Comparison of ENCODE assay signal across 8 cellular contexts in genomic region chr4:151031831-151032605, GRCh38. TPM values are rescaled to one million over a fixed set of nuclear protein-coding genes. Genes with fewer than 3 reads are reported as not detected.
DNase-seq lines count a peak whose midpoint lies in the region; ATAC-seq, FAIRE-seq and TF ChIP-seq lines count a peak whose summit lies in the region.

No MANE protein-coding gene starts in this region.

- no peaks in the 10 kb centered on the region for H3K79me2 ChIP-seq in H1 (ENCODE audit: control insufficient read depth in 1 of 2, insufficient read depth in 2 of 2, low read length in 2 of 2)

- no peak overlapping the region for H2BK15ac ChIP-seq in H1 (ENCODE audit: low read length)

- POLR2A ChIA-PET in H1 (lab: Charles Lee; ENCODE audit: partially characterized antibody), result interaction anchor here (1.4 to 1.8 kb wide), 2 partner anchors 13 to 17 kb away, joined by 5 to 6 read pairs; partner anchors contain the start of gene LRBA

- H3K23me2 ChIP-seq in H1 (ENCODE audit: low read depth, low read length), result no peaks in the 10 kb centered on the region

- 0 out of 2 replicates have a peak overlapping the region, but pooled peaks have one; percentile 1 for H2AFZ ChIP-seq in H1 (ENCODE audit: low read length)

- no peak for TF ChIP-seq POLR2A in H1 (IDR thresholded peaks at IDR 0.05; ENCODE audit: control extremely low read depth in 1 of 2, low read depth in 2 of 2, low read length in 2 of 2)

- no peak overlapping the region for H2AK5ac ChIP-seq in H1 (ENCODE audit: low read depth, low read length)

- no peaks in the 10 kb centered on the region for H3K9me3 ChIP-seq in H1 (ENCODE audit: insufficient read depth in 2 of 2, low read depth in 1 of 2, low read length in 1 of 2)

- H2BK20ac ChIP-seq in H1 (ENCODE audit: low read length), result no peak overlapping the region

- no peak for FAIRE-seq in H1 (lab: Jason Lieb, UNC)

- H3K9ac ChIP-seq in H1 (replicated peaks in 1 of 4; ENCODE audit: extremely low read depth in 1 of 4, low read depth in 3 of 4, low read length in 3 of 4), result no peak overlapping the region

- ATAC-seq in GM21529 (IDR thresholded peaks at IDR 0.05; ENCODE audit: unreplicated experiment) (peak; percentile 66), HG03045 (IDR thresholded peaks at IDR 0.05; ENCODE audit: unreplicated experiment) (no peak)

- H3K14ac ChIP-seq in H1 (ENCODE audit: insufficient read length), result no peak overlapping the region

- TF ChIP-seq RAD21 in H1 (IDR thresholded peaks at IDR 0.05 in 1 of 2, conservative IDR thresholded peaks at IDR 0.05 in 1 of 2; ENCODE audit: low read depth in 2 of 2, low read length in 2 of 2), result no peak

- H3K36me3 ChIP-seq in H1 (ENCODE audit: control insufficient read depth in 2 of 4, insufficient read depth in 4 of 4, low read length in 3 of 4), result no peaks in the 10 kb centered on the region

- H3K23ac ChIP-seq in H1 (ENCODE audit: insufficient read length), result no peak overlapping the region

- H3K27me3 ChIP-seq in H1 (replicated peaks in 1 of 4; ENCODE audit: control insufficient read depth in 3 of 4, extremely low read depth in 1 of 4, insufficient read depth in 3 of 4, low read length in 3 of 4), result no peaks in the 10 kb centered on the region

- H3K4me3 ChIP-seq in H1 (ENCODE audit: extremely low read depth in 1 of 4, insufficient read depth in 2 of 4, low read depth in 3 of 4, low read length in 4 of 4), result no peak overlapping the region

- peaks cover 0 to 3% (median 1%) of the 10 kb centered on the region in 4 experiments; a peak in 2 of 7 replicates for H3K4me1 ChIP-seq in H1 (replicated peaks in 1 of 4; ENCODE audit: control insufficient read depth in 3 of 4, insufficient read depth in 4 of 4, low read length in 3 of 4)

- WGBS in H1 (ENCODE audit: extremely low coverage in 1 of 2, insufficient coverage in 1 of 2, insufficient read length in 1 of 2, insufficient replicate concordance in 2 of 2, low coverage in 1 of 2, low lambda C conversion rate in 2 of 2, missing lambda C conversion rate in 1 of 2), 2 experiments, result 93% methylated on average over 11 of the region's 12 CpGs; no CpG with 5 or more reads in 1 of the 2 experiments

- no peak for TF ChIP-seq EP300 in H1 (IDR thresholded peaks at IDR 0.05; ENCODE audit: borderline replicate concordance in 1 of 2, low read depth in 2 of 2, low read length in 2 of 2)

- H3K18ac ChIP-seq in H1 (ENCODE audit: extremely low read depth, low read length), result no peak overlapping the region

- no peak overlapping the region; the same call in 1 of the 2 replicates for H3K27ac ChIP-seq in H1 (ENCODE audit: low read depth, low read length)

- H2BK12ac ChIP-seq in H1 (ENCODE audit: low read depth, low read length), result no peak overlapping the region

- no peak overlapping the region for H4K91ac ChIP-seq in H1 (replicated peaks; ENCODE audit: insufficient read length, low read length)

- DNase-seq in Daoy (ENCODE audit: low read depth) (peak; percentile 59), OCI-M1 (lab: John Stamatoyannopoulos, UW) (peak; percentile 68), H1 (ENCODE audit: low read depth in 1 of 2, low spot score in 2 of 2) (no peak), foreskin melanocyte (no peak), SK-N-DZ (ENCODE audit: low spot score) (no peak), middle frontal gyrus (ENCODE audit: extremely low spot score, low spot score) (no peak)

- no peak overlapping the region for H4K5ac ChIP-seq in H1 (ENCODE audit: insufficient read length, low read depth, low read length)

- H4K8ac ChIP-seq in H1 (ENCODE audit: extremely low read depth, insufficient read depth, low read length), result no peak overlapping the region

- no peaks in the 10 kb centered on the region; the same call in 1 of the 2 replicates for H3K79me1 ChIP-seq in H1 (ENCODE audit: low read depth, low read length)

- no peaks in the 10 kb centered on the region for H4K20me1 ChIP-seq in H1 (replicated peaks in 1 of 2; ENCODE audit: control insufficient read depth in 1 of 2, insufficient read depth in 2 of 2, low read length in 2 of 2)

- no peak for TF ChIP-seq CTCF in H1 (IDR thresholded peaks at IDR 0.05; ENCODE audit: control extremely low read depth in 1 of 3, insufficient read depth in 1 of 3, low read depth in 1 of 3, low read length in 3 of 3)

- H3K56ac ChIP-seq in H1 (replicated peaks; ENCODE audit: insufficient read length, low read depth, low read length), result no peak overlapping the region

- CTCF ChIA-PET in H1 (lab: Charles Lee; ENCODE audit: partially characterized antibody), result no interaction called here

- no peak overlapping the region for H2BK120ac ChIP-seq in H1 (replicated peaks; ENCODE audit: low read depth, low read length)

- no peak overlapping the region; a peak in 1 of 4 replicates for H3K4me2 ChIP-seq in H1 (ENCODE audit: insufficient read depth in 1 of 2, low read depth in 2 of 2, low read length in 2 of 2)

- H3K4ac ChIP-seq in H1 (replicated peaks; ENCODE audit: insufficient read length, low read depth, low read length), result no peak overlapping the region

- H2BK5ac ChIP-seq in H1 (ENCODE audit: low read depth, low read length), result no peak overlapping the region

TF ChIP-seq in H1, 55 proteins besides CTCF, POLR2A, EP300 and RAD21:
- TF ChIP-seq CHD1 (IDR thresholded peaks at IDR 0.05; ENCODE audit: low read depth, low read length) (no peak), EZH2 (IDR thresholded peaks at IDR 0.05; ENCODE audit: low read depth, low read length, severe bottlenecking) (no peak), RFX5 (IDR thresholded peaks at IDR 0.05; ENCODE audit: borderline replicate concordance, low read depth, low read length) (no peak), SIX5 (IDR thresholded peaks at IDR 0.05; ENCODE audit: low read depth, low read length) (no peak), RBBP5 (IDR thresholded peaks at IDR 0.05; ENCODE audit: borderline replicate concordance, low read depth, low read length) (no peak), RNF2 (IDR thresholded peaks at IDR 0.05; ENCODE audit: borderline replicate concordance, low read depth, low read length, missing control alignments, poor library complexity, severe bottlenecking) (no peak), BCL11A (IDR thresholded peaks at IDR 0.05; ENCODE audit: low read depth in 2 of 2, low read length in 2 of 2) (no peak), HDAC6 (IDR thresholded peaks at IDR 0.05; ENCODE audit: low read depth, low read length) (no peak), ASH2L (IDR thresholded peaks at IDR 0.05; ENCODE audit: low read length) (no peak), FOSL1 (IDR thresholded peaks at IDR 0.05; ENCODE audit: insufficient read depth, low read depth, low read length) (no peak), GTF2F1 (IDR thresholded peaks at IDR 0.05; ENCODE audit: borderline replicate concordance, low read depth, low read length) (no peak), NRF1 (IDR thresholded peaks at IDR 0.05; ENCODE audit: low read depth, low read length) (no peak), SP2 (IDR thresholded peaks at IDR 0.05; ENCODE audit: low read length) (no peak), CBX8 (IDR thresholded peaks at IDR 0.05; ENCODE audit: borderline replicate concordance, low read depth, low read length) (no peak), GABPA (IDR thresholded peaks at IDR 0.05; ENCODE audit: borderline replicate concordance, insufficient read depth, low read length) (no peak), USF2 (IDR thresholded peaks at IDR 0.05; ENCODE audit: low read length) (no peak), JUND (IDR thresholded peaks at IDR 0.05; ENCODE audit: low read length) (no peak)

RNA-seq across cellular contexts. Expression of gene LRBA, which starts 16.9 kb away (rescaled TPM):
- total RNA-seq in Daoy (2014; rRNA removed; shearing (Covaris generic)), result 11.2 and 16.6 TPM in 2 replicates
- total RNA-seq in H1 (2021; fragmentation: NEBNext Ultra II Directional; extraction: Animal tissue kit (Norgen Biotek cat#: 25700)), result 77.2 and 83.2 TPM in 2 replicates
- 32.5 and 54.6 TPM in 2 replicates for polyA plus RNA-seq in H1 (2011; rRNA removed)
- 44.3 TPM for polyA plus RNA-seq in H1 (2011; cell fraction: cytosol; rRNA removed)
- 54.2 TPM for polyA plus RNA-seq in H1 (2011; cell fraction: nucleus; rRNA removed)
- polyA plus RNA-seq in H1 (2012, experiment 1 of 2), result 48.4 to 60.5 TPM (median 54.0 TPM) in 4 replicates
- 4.0 TPM for polyA plus RNA-seq in H1 (2012, experiment 2 of 2)
- polyA plus RNA-seq in H1 (2013, experiment 1 of 2), result 27.2 TPM
- 22.2 TPM for polyA plus RNA-seq in H1 (2013, experiment 2 of 2)
- polyA minus RNA-seq in H1 (2011; rRNA and poly(A)+ RNA removed), result 249 and 294 TPM in 2 replicates
- 80.2 TPM for polyA minus RNA-seq in H1 (2011; cell fraction: cytosol; rRNA and poly(A)+ RNA removed)
- polyA minus RNA-seq in H1 (2011; cell fraction: nucleus; rRNA and poly(A)+ RNA removed), result 387 TPM
- polyA plus RNA-seq in SK-N-DZ (2014; cell fraction: cytosol; rRNA removed), result 50.4 and 52.5 TPM in 2 replicates
- polyA plus RNA-seq in SK-N-DZ (2014; cell fraction: nucleus; rRNA removed), result 24.1 and 32.3 TPM in 2 replicates

Comparison
In these comparisons a context has a peak if more than half of its experiments do, and no peak if none do; other contexts are left out.
1. DNase-seq: peak in Daoy (single experiment) and OCI-M1 (single experiment); none in H1 (0 of 2), foreskin melanocyte (single experiment), SK-N-DZ (single experiment) and middle frontal gyrus (single experiment).